ENCODE assay signal across 16 cellular contexts in the genomic region with DNA sequence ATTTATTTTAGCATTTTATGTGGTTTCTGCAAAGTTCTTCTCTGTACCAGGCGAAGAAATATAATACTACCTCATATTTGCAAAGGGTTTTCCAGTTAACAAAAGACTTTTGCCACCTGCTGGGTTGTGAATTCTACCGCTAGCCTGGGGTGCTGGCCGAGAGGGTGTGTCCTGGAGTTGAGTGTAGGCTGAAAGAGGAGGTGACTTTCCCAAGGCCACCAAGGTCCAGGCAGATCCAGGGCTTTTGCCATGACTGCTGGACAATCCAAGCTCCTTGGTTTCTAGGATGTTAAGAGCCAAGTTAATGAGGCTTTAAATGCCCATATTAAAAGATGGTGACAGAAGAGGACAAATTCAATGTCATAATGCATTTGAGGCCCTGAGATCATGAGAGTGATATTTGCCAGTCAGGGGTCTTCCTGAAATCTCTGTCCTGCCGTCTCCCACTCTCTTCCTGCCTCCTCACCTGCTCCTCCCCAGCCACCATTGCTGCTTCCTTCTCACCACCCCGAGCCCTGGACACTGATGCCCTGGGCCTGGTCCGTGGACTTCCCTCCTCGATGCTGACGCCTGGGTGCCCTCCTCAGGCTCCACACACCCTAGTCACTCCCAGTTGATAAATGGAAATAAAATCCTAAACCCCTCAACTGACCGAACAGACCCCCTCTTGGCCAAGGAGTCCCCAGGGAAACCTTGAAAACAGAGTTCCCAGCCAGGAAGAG.
DNase-seq lines count a peak whose midpoint lies in the region; ATAC-seq and TF ChIP-seq lines count a peak whose summit lies in the region.
"Had no signal": no experiment of that assay in that cellular context is flagged by ENCODE, and none has a peak within 500 bp of the region (broad histone marks: within the 10 kb centered on the region; RNA-seq: fewer than 3 reads in every experiment).

No MANE protein-coding gene starts in this region.

- no peaks in the 10 kb centered on the region for H3K9me2 ChIP-seq in GM23248 (ENCODE audit: insufficient read depth)

- H3K36me3 ChIP-seq in endodermal cell (ENCODE audit: control insufficient read depth, insufficient read depth, low read length) (no peaks in the 10 kb centered on the region), stomach (no peaks in the 10 kb centered on the region), GM23248 (ENCODE audit: low read depth) (no peaks in the 10 kb centered on the region)
- H3K36me3 ChIP-seq: BLaER1 had no signal

- H3K9me3 ChIP-seq in endodermal cell (ENCODE audit: control insufficient read depth, low read length) (peaks cover 37% of the 10 kb centered on the region), stomach (peaks cover 5 to 16% (median 11%) of the 10 kb centered on the region in 4 donors), GM23248 (ENCODE audit: low read depth) (no peaks in the 10 kb centered on the region)

- H3F3A ChIP-seq in GM23248 (ENCODE audit: insufficient read depth): no peaks in the 10 kb centered on the region

- no peak overlapping the region for H3K4me2 ChIP-seq in GM23248 (ENCODE audit: unreplicated experiment)
- H3K4me2 ChIP-seq: BLaER1 had no signal

- H3K4me3 ChIP-seq in endodermal cell (ENCODE audit: low read length): no peak overlapping the region
- H3K4me3 ChIP-seq in stomach: no peak overlapping the region
- no peak overlapping the region for H3K4me3 ChIP-seq in GM23248
- H3K4me3 ChIP-seq: BLaER1, K562 had no signal

- H3K36me3 Mint-ChIP-seq in endodermal cell (ENCODE audit: low read depth): no peaks in the 10 kb centered on the region

- intact Hi-C loops in stomach (cut with DNase I; ENCODE audit: low total_unique reads): no loop called here

- no peak for TF ChIP-seq POLR2A in stomach (IDR thresholded peaks at IDR 0.05)

- H3K4me1 Mint-ChIP-seq in endodermal cell: no peaks in the 10 kb centered on the region
- H3K4me1 Mint-ChIP-seq: CD8-positive, alpha-beta memory T cell had no signal

- H3K27ac Mint-ChIP-seq in endodermal cell: no peak overlapping the region
- H3K27ac Mint-ChIP-seq: HFFc6 had no signal

- TF ChIP-seq CTCF in endodermal cell (conservative IDR thresholded peaks at IDR 0.05) (no peak), stomach (IDR thresholded peaks at IDR 0.05) (no peak)

- no peak overlapping the region for H2AFZ ChIP-seq in GM23248

- in situ Hi-C loops in GM23248 (cut with MboI): no loop called here

- no peaks in the 10 kb centered on the region for H3K27me3 Mint-ChIP-seq in endodermal cell (ENCODE audit: insufficient read depth)

- H3K4me3 Mint-ChIP-seq in endodermal cell: no peak overlapping the region
- H3K4me3 Mint-ChIP-seq: CD8-positive, alpha-beta memory T cell; HFFc6 had no signal

- TF ChIP-seq EP300 in stomach (IDR thresholded peaks at IDR 0.05): no peak

- no peaks in the 10 kb centered on the region for H3K79me2 ChIP-seq in GM23248 (ENCODE audit: insufficient read depth)

- ATAC-seq in GM19023 (IDR thresholded peaks at IDR 0.05; ENCODE audit: unreplicated experiment): no peak
- ATAC-seq: K562 had no signal

- peaks cover 93% of the 10 kb centered on the region for H3K9me3 Mint-ChIP-seq in endodermal cell

- no peaks in the 10 kb centered on the region for H4K20me1 ChIP-seq in GM23248 (ENCODE audit: insufficient read depth)
- H4K20me1 ChIP-seq: BLaER1 had no signal

- H3K27me3 ChIP-seq in endodermal cell (ENCODE audit: control insufficient read depth, insufficient read depth, low read length, poor library complexity, severe bottlenecking) (no peaks in the 10 kb centered on the region), stomach (peaks cover 0 to 16% (median 0%) of the 10 kb centered on the region in 3 donors), GM23248 (replicated peaks; ENCODE audit: insufficient read depth) (no peaks in the 10 kb centered on the region)
- H3K27me3 ChIP-seq: BLaER1 had no signal

- H3K9ac ChIP-seq in endodermal cell (ENCODE audit: extremely low read depth, low read length, poor library complexity, severe bottlenecking) (no peak overlapping the region), GM23248 (no peak overlapping the region)
- H3K9ac ChIP-seq: BLaER1 had no signal

- H3K4me1 ChIP-seq in endodermal cell (ENCODE audit: control insufficient read depth, insufficient read depth, low read length) (no peaks in the 10 kb centered on the region), stomach (no peaks in the 10 kb centered on the region), GM23248 (ENCODE audit: insufficient read depth) (no peaks in the 10 kb centered on the region)
- H3K4me1 ChIP-seq: BLaER1 had no signal

- WGBS in endodermal cell (ENCODE audit: insufficient coverage in 1 of 2, insufficient read length in 1 of 2), 2 experiments: 36 to 74% methylated on average over 2 to 9 of the region's 9 CpGs
- 77 to 81% (median 80%) methylated on average over 9 of the region's 9 CpGs for WGBS in stomach, 5 donors
- WGBS in GM23248 (ENCODE audit: low coverage in 1 of 2, low lambda C conversion rate in 2 of 2, missing lambda C conversion rate in 2 of 2), 2 experiments: 26 to 37% methylated on average over 9 of the region's 9 CpGs

- H3K27ac ChIP-seq in endodermal cell (ENCODE audit: low read depth, low read length) (no peak overlapping the region), stomach (no peak overlapping the region), GM23248 (no peak overlapping the region)
- H3K27ac ChIP-seq: 22Rv1, BLaER1 had no signal

- peak; percentile 31 for DNase-seq in activated effector memory CD4-positive, alpha-beta T cell treated with anti-CD3 and anti-CD28 coated beads, Interleukin-2, amount 50 U/mL, for 16 hours
- no peak for DNase-seq in activated effector memory CD4-positive, alpha-beta T cell treated with Interleukin-2 at 50 U/mL for 16 hours
- peak; percentile 7 for DNase-seq in endodermal cell
- peak; percentile 11 for DNase-seq in stomach
- DNase-seq in dermis blood vessel endothelial cell: no peak
- DNase-seq in GM23248: no peak
- DNase-seq: AML-193; CD8-positive, alpha-beta memory T cell; DMS53; GF-D8; HCEC 1CT; HFFc6 had no signal

Comparison
In these comparisons a context has a peak if more than half of its experiments do, and no peak if none do; other contexts are left out.
1. DNase-seq: peak in activated effector memory CD4-positive, alpha-beta T cell treated with anti-CD3 and anti-CD28 coated beads, Interleukin-2, amount 50 U/mL, for 16 hours (single experiment), endodermal cell (single experiment) and stomach (single experiment); none in activated effector memory CD4-positive, alpha-beta T cell treated with Interleukin-2 at 50 U/mL for 16 hours (single experiment), dermis blood vessel endothelial cell (single experiment) and GM23248 (single experiment).